In genomic region chr13:30892966-30893365, GRCh38 we compare ENCODE assay signal across 8 cellular contexts. TPM values are rescaled to one million over a fixed set of nuclear protein-coding genes. Genes with fewer than 3 reads are reported as not detected.
DNase-seq lines count a peak whose midpoint lies in the region; ATAC-seq, FAIRE-seq and TF ChIP-seq lines count a peak whose summit lies in the region.

No MANE protein-coding gene starts in this region.

- ATAC-seq in Right ventricle myocardium inferior = peak; percentile 68
- peak; percentile 55 for ATAC-seq in Right ventricle myocardium superior (ENCODE audit: poor library complexity)

- no peak for DNase-seq in Right ventricle myocardium inferior (ENCODE audit: missing footprints)
- no peak for DNase-seq in cardiac septum (ENCODE audit: low spot score)
- no peak for DNase-seq in SK-N-SH
- peak; percentile 66 for DNase-seq in Right ventricle myocardium superior
- DNase-seq in urothelium cell line (ENCODE audit: low spot score) = peak; percentile 32
- DNase-seq in hippocampal formation (lab: John Stamatoyannopoulos, UW) = no peak
- DNase-seq in MV-4-11 (lab: John Stamatoyannopoulos, UW) = no peak
- DNase-seq in HTR-8/SVneo (ENCODE audit: insufficient read length, low spot score) = no peak

- no peak overlapping the region for H2AFZ ChIP-seq in SK-N-SH (ENCODE audit: low read depth)

- peak; percentile 62 for TF ChIP-seq CTCF in SK-N-SH (IDR thresholded peaks at IDR 0.05)

- H3K4me3 ChIP-seq in SK-N-SH (ENCODE audit: low read depth in 2 of 2, low read length in 1 of 2) = no peak overlapping the region

- H3K9ac ChIP-seq in SK-N-SH = no peak overlapping the region

- peaks cover 0 to 11% of the 10 kb centered on the region in 2 experiments; a peak in 1 of 4 replicates for H3K4me1 ChIP-seq in SK-N-SH (ENCODE audit: control insufficient read depth in 1 of 2, insufficient read depth in 2 of 2, low read depth in 1 of 2, low read length in 1 of 2)

- no peaks in the 10 kb centered on the region for H4K20me1 ChIP-seq in SK-N-SH (ENCODE audit: insufficient read depth)

- H3K27ac ChIP-seq in SK-N-SH (ENCODE audit: low read depth in 2 of 2, low read length in 1 of 2) = no peak overlapping the region

- CTCF ChIA-PET in SK-N-SH (lab: Yijun Ruan, JAX) = interaction anchor here (0.8 to 2.6 kb wide), 6 partner anchors 8 to 28 kb away, joined by 3 to 6 read pairs (median 4); partner anchors contain the start of gene MEDAG

- POLR2A ChIA-PET in SK-N-SH (lab: Yijun Ruan, JAX) = no interaction called here

- H3K9me2 ChIP-seq in SK-N-SH = no peaks in the 10 kb centered on the region

- no peaks in the 10 kb centered on the region for H3K79me2 ChIP-seq in SK-N-SH (ENCODE audit: insufficient read depth)

- TF ChIP-seq RAD21 in SK-N-SH (IDR thresholded peaks at IDR 0.05; ENCODE audit: low read length) = no peak

- FAIRE-seq in urothelium cell line (lab: Jason Lieb, UNC) (no peak), HTR-8/SVneo (lab: Jason Lieb, UNC) (no peak)

- H3K4me2 ChIP-seq in SK-N-SH = no peak overlapping the region

- intact Hi-C loops in Right ventricle myocardium inferior (cut with DNase I) (no loop called here), cardiac septum (cut with DNase I) (no loop called here), Right ventricle myocardium superior (cut with DNase I) (no loop called here)

- no peaks in the 10 kb centered on the region for H3F3A ChIP-seq in SK-N-SH (replicated peaks; ENCODE audit: insufficient read depth)

- no peak for TF ChIP-seq EP300 in SK-N-SH (IDR thresholded peaks at IDR 0.05; ENCODE audit: borderline replicate concordance in 1 of 2, low read depth in 1 of 2, low read length in 1 of 2)

- H3K27me3 ChIP-seq in SK-N-SH (ENCODE audit: insufficient read depth) = no peaks in the 10 kb centered on the region

- H3K36me3 ChIP-seq in SK-N-SH (replicated peaks in 1 of 2; ENCODE audit: control insufficient read depth in 1 of 2, insufficient read depth in 2 of 2, low read length in 1 of 2) = no peaks in the 10 kb centered on the region

- H3K9me3 ChIP-seq in SK-N-SH = no peaks in the 10 kb centered on the region

- 74% methylated on average over 6 of the region's 6 CpGs for WGBS in SK-N-SH (ENCODE audit: low lambda C conversion rate)

TF ChIP-seq in SK-N-SH, 30 proteins besides CTCF, POLR2A, EP300 and RAD21:
- TF ChIP-seq FOXM1 (IDR thresholded peaks at IDR 0.05; ENCODE audit: low read depth) (no peak), EZH2phosphoT487 (IDR thresholded peaks at IDR 0.05; ENCODE audit: borderline replicate concordance, low read depth) (no peak), FOSL2 (IDR thresholded peaks at IDR 0.05; ENCODE audit: borderline replicate concordance, low read depth) (no peak), NRF1 (IDR thresholded peaks at IDR 0.05; ENCODE audit: low read depth, low read length) (no peak), GATA2 (CRISPR knock-in tag; IDR thresholded peaks at IDR 0.05) (no peak), NFIC (IDR thresholded peaks at IDR 0.05; ENCODE audit: borderline replicate concordance) (no peak)
- TF ChIP-seq, protein P1, sequence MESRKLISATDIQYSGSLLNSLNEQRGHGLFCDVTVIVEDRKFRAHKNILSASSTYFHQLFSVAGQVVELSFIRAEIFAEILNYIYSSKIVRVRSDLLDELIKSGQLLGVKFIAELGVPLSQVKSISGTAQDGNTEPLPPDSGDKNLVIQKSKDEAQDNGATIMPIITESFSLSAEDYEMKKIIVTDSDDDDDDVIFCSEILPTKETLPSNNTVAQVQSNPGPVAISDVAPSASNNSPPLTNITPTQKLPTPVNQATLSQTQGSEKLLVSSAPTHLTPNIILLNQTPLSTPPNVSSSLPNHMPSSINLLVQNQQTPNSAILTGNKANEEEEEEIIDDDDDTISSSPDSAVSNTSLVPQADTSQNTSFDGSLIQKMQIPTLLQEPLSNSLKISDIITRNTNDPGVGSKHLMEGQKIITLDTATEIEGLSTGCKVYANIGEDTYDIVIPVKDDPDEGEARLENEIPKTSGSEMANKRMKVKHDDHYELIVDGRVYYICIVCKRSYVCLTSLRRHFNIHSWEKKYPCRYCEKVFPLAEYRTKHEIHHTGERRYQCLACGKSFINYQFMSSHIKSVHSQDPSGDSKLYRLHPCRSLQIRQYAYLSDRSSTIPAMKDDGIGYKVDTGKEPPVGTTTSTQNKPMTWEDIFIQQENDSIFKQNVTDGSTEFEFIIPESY (IDR thresholded peaks at IDR 0.05; ENCODE audit: borderline replicate concordance, low read depth) = no peak
- TF ChIP-seq, protein P2, sequence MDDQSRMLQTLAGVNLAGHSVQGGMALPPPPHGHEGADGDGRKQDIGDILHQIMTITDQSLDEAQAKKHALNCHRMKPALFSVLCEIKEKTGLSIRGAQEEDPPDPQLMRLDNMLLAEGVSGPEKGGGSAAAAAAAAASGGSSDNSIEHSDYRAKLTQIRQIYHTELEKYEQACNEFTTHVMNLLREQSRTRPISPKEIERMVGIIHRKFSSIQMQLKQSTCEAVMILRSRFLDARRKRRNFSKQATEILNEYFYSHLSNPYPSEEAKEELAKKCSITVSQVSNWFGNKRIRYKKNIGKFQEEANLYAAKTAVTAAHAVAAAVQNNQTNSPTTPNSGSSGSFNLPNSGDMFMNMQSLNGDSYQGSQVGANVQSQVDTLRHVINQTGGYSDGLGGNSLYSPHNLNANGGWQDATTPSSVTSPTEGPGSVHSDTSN (IDR thresholded peaks at IDR 0.05) = no peak; the same call in 1 of the 2 replicates

RNA-seq across cellular contexts. Expression of gene MEDAG, which starts 13.1 kb away (rescaled TPM):
- total RNA-seq in Right ventricle myocardium inferior (4.7 TPM), cardiac septum (11.7 TPM), Right ventricle myocardium superior (5.4 TPM)
- 0.03 TPM in 1 of 2 replicates, not detected in the other for polyA plus RNA-seq in SK-N-SH (2012; rRNA removed)
- 0.01 and 0.03 TPM in 2 replicates for polyA plus RNA-seq in SK-N-SH (2012; cell fraction: cytosol; rRNA removed)
- not detected in 2 replicates for polyA plus RNA-seq in SK-N-SH (2012; cell fraction: nucleus; rRNA removed)

RNA-seq across cellular contexts. Expression of gene TEX26, which starts 39.5 kb away (rescaled TPM):
- total RNA-seq in Right ventricle myocardium inferior (not detected), cardiac septum (not detected), Right ventricle myocardium superior (not detected)
- not detected in 2 replicates for polyA plus RNA-seq in SK-N-SH (2012; rRNA removed)
- not detected in 2 replicates for polyA plus RNA-seq in SK-N-SH (2012; cell fraction: cytosol; rRNA removed)
- not detected in 2 replicates for polyA plus RNA-seq in SK-N-SH (2012; cell fraction: nucleus; rRNA removed)

Comparison
In these comparisons a context has a peak if more than half of its experiments do, and no peak if none do; other contexts are left out.
1. DNase-seq: peak in Right ventricle myocardium superior (single experiment) and urothelium cell line (single experiment); none in Right ventricle myocardium inferior (single experiment), cardiac septum (single experiment), SK-N-SH (single experiment), hippocampal formation (0 of 2), MV-4-11 (single experiment) and HTR-8/SVneo (single experiment).